In genomic region chr1:208232639-208233038, GRCh38 we compare ENCODE assay signal across 23 cellular contexts. TPM values are rescaled to one million over a fixed set of nuclear protein-coding genes. Genes with fewer than 3 reads are reported as not detected.
A peak's percentile ranks its signal among the peaks of the same experiment; 100 is the strongest.
DNase-seq lines count a peak whose midpoint lies in the region; ATAC-seq and TF ChIP-seq lines count a peak whose summit lies in the region.
"Had no signal": no experiment of that assay in that cellular context is flagged by ENCODE, and none has a peak within 500 bp of the region (broad histone marks: within the 10 kb centered on the region; RNA-seq: fewer than 3 reads in every experiment).

No MANE protein-coding gene starts in this region.

- no peak overlapping the region for H3K4me3 Mint-ChIP-seq in activated T-helper 1 cell treated with anti-CD3 and anti-CD28 coated beads, Interleukin-12 subunit alpha, Interleukin-12 subunit beta, Interleukin-2, Interleukin-4 antibody, amounts not matched to agents 30 ng/mL and 10 ng/mL and 1 ng/mL, durations not matched to agents 14 hours and 24 hours and 36 hours
- H3K4me3 Mint-ChIP-seq: activated CD4-positive, alpha-beta T cell treated with anti-CD3 and anti-CD28 coated beads, Interleukin-2, amount 10 ng/mL, durations not matched to agents 24 days and 14 days; activated T-helper 17 cell treated with anti-CD3 and anti-CD28 coated beads, Interleukin-2, amount 50 U/mL, for 72 hours; CD4-positive, CD25-positive, alpha-beta regulatory T cell had no signal

- H3F3A ChIP-seq in PC-3 (ENCODE audit: low read length, unreplicated experiment) = no peaks in the 10 kb centered on the region

- H3K27ac Mint-ChIP-seq in activated T-helper 1 cell treated with anti-CD3 and anti-CD28 coated beads, Interleukin-12 subunit alpha, Interleukin-12 subunit beta, Interleukin-2, Interleukin-4 antibody, amounts not matched to agents 30 ng/mL and 10 ng/mL and 1 ng/mL, durations not matched to agents 14 hours and 24 hours and 36 hours = no peak overlapping the region
- H3K27ac Mint-ChIP-seq: activated CD4-positive, alpha-beta T cell treated with anti-CD3 and anti-CD28 coated beads, Interleukin-2, amount 10 ng/mL, durations not matched to agents 24 days and 14 days; activated naive CD4-positive, alpha-beta T cell treated with anti-CD3 and anti-CD28 coated beads, Interleukin-2, amount 50 U/mL, for 72 hours; activated T-helper 17 cell treated with anti-CD3 and anti-CD28 coated beads, Interleukin-2, amount 50 U/mL, for 72 hours; CD4-positive, CD25-positive, alpha-beta regulatory T cell had no signal

- TF ChIP-seq EP300 in stomach (IDR thresholded peaks at IDR 0.05) = no peak

- no TSS peak for BruUV-seq in PC-3 (replicated peaks; lab: Mats Ljungman, UMichigan)

- H3K27me3 ChIP-seq in PC-3 (ENCODE audit: low read length) (no peaks in the 10 kb centered on the region), muscle layer of duodenum (ENCODE audit: low read depth, low read length) (no peaks in the 10 kb centered on the region), stomach (no peaks in the 10 kb centered on the region)

- intact Hi-C loops in PC-3 (cut with micrococcal nuclease) (no loop called here), stomach (cut with DNase I; ENCODE audit: low total_unique reads) (no loop called here)
- intact Hi-C loops in activated T-helper 1 cell treated with anti-CD3 and anti-CD28 coated beads, Interleukin-12 subunit alpha, Interleukin-12 subunit beta, Interleukin-2, Interleukin-4 antibody, amounts not matched to agents 30 ng/mL and 10 ng/mL and 1 ng/mL, durations not matched to agents 14 hours and 24 hours and 36 hours (cut with micrococcal nuclease) = no loop called here

- CTCF ChIA-PET in PC-3 (lab: Charles Lee) = no interaction called here

- no peak for TF ChIP-seq POLR2A in stomach (IDR thresholded peaks at IDR 0.05)

- no peaks in the 10 kb centered on the region for H3K9me2 ChIP-seq in PC-3 (replicated peaks; ENCODE audit: low read length)

- no peaks in the 10 kb centered on the region for H3K36me3 ChIP-seq in PC-3 (ENCODE audit: low read depth, low read length)
- H3K36me3 ChIP-seq in muscle layer of duodenum (ENCODE audit: control insufficient read depth in 1 of 2, insufficient read depth in 2 of 2, low read length in 2 of 2) = no peaks in the 10 kb centered on the region
- peaks cover 0 to 3% (median 0%) of the 10 kb centered on the region in 4 donors for H3K36me3 ChIP-seq in stomach

- peak overlapping the region; percentile 40; the same call in 1 of the 2 replicates for H3K4me2 ChIP-seq in PC-3 (ENCODE audit: low read length)

- H3K36me3 Mint-ChIP-seq in activated T-helper 1 cell treated with anti-CD3 and anti-CD28 coated beads, Interleukin-12 subunit alpha, Interleukin-12 subunit beta, Interleukin-2, Interleukin-4 antibody, amounts not matched to agents 30 ng/mL and 10 ng/mL and 1 ng/mL, durations not matched to agents 14 hours and 24 hours and 36 hours (ENCODE audit: low read depth) = no peaks in the 10 kb centered on the region
- H3K36me3 Mint-ChIP-seq: activated naive CD4-positive, alpha-beta T cell treated with anti-CD3 and anti-CD28 coated beads, Interleukin-2, amount 50 U/mL, for 72 hours had no signal

- H3K27ac ChIP-seq in PC-3 (ENCODE audit: low read length) = peak overlapping the region; percentile 31; the same call in 1 of the 2 replicates
- peak overlapping the region; percentile 1 to 76 for H3K27ac ChIP-seq in coronary artery
- H3K27ac ChIP-seq in muscle layer of duodenum (ENCODE audit: low read length) = peak overlapping the region; percentile 53
- peak overlapping the region; percentile 13 to 97 (median 92) for H3K27ac ChIP-seq in stomach
- H3K27ac ChIP-seq: HL-60, VCaP had no signal

- peaks cover 38% of the 10 kb centered on the region for H3K79me2 ChIP-seq in PC-3 (ENCODE audit: low read length)

- peaks cover 8% of the 10 kb centered on the region for H3K4me1 Mint-ChIP-seq in activated T-helper 1 cell treated with anti-CD3 and anti-CD28 coated beads, Interleukin-12 subunit alpha, Interleukin-12 subunit beta, Interleukin-2, Interleukin-4 antibody, amounts not matched to agents 30 ng/mL and 10 ng/mL and 1 ng/mL, durations not matched to agents 14 hours and 24 hours and 36 hours (ENCODE audit: low read depth)

- no peaks in the 10 kb centered on the region for H3K9me3 ChIP-seq in PC-3 (ENCODE audit: low read length)
- H3K9me3 ChIP-seq in muscle layer of duodenum (ENCODE audit: control insufficient read depth in 1 of 2, low read length in 2 of 2) = no peaks in the 10 kb centered on the region
- H3K9me3 ChIP-seq in stomach = no peaks in the 10 kb centered on the region

- 63 to 82% (median 72%) methylated on average over 3 of the region's 3 CpGs for WGBS in stomach, 5 donors

- H3K4me1 ChIP-seq in PC-3 (ENCODE audit: insufficient read depth, low read length) = peaks cover 23% of the 10 kb centered on the region
- peaks cover 25 to 73% of the 10 kb centered on the region in 2 donors for H3K4me1 ChIP-seq in muscle layer of duodenum (ENCODE audit: control insufficient read depth in 1 of 2, insufficient read depth in 2 of 2, low read length in 2 of 2)
- peaks cover 76 to 100% (median 90%) of the 10 kb centered on the region in 4 donors for H3K4me1 ChIP-seq in stomach

- no peak for DNase-seq in PC-3
- no peak for DNase-seq in coronary artery (ENCODE audit: low spot score)
- DNase-seq in stomach = no peak
- no peak for DNase-seq in 8988T
- no peak for DNase-seq in Ammon's horn (ENCODE audit: low spot score)
- no peak for DNase-seq in activated T-helper 1 cell treated with anti-CD3 and anti-CD28 coated beads, Interleukin-12 subunit alpha, Interleukin-12 subunit beta, Interleukin-2, Interleukin-4 antibody, amounts not matched to agents 30 ng/mL and 10 ng/mL and 1 ng/mL, durations not matched to agents 14 hours and 24 hours and 36 hours (ENCODE audit: low spot score)
- DNase-seq: activated CD4-positive, alpha-beta T cell treated with anti-CD3 and anti-CD28 coated beads, Interleukin-2, amount 10 ng/mL, durations not matched to agents 24 days and 14 days; aorta; CD4-positive, CD25-positive, alpha-beta regulatory T cell; cerebellar nuclear complex; effector CD4-positive, alpha-beta T cell; NCI-H524 treated with DMSO at 0.1 percent for 48 hours; stimulated activated CD4-positive, alpha-beta T cell treated with anti-CD3 and anti-CD28 coated beads, Interleukin-4, amount 100 ng/mL, for 24 hours; stimulated activated naive CD8-positive, alpha-beta T cell treated with anti-CD3 and anti-CD28 coated beads, Interleukin-15, Interleukin-2, amounts not matched to agents 100 U/mL and 50 U/mL, for 24 hours had no signal

- H3K9me3 Mint-ChIP-seq in activated T-helper 1 cell treated with anti-CD3 and anti-CD28 coated beads, Interleukin-12 subunit alpha, Interleukin-12 subunit beta, Interleukin-2, Interleukin-4 antibody, amounts not matched to agents 30 ng/mL and 10 ng/mL and 1 ng/mL, durations not matched to agents 14 hours and 24 hours and 36 hours = no peaks in the 10 kb centered on the region
- H3K9me3 Mint-ChIP-seq: activated CD4-positive, alpha-beta T cell treated with anti-CD3 and anti-CD28 coated beads, Interleukin-2, amount 10 ng/mL, durations not matched to agents 24 days and 14 days; activated naive CD4-positive, alpha-beta T cell treated with anti-CD3 and anti-CD28 coated beads, Interleukin-2, amount 50 U/mL, for 72 hours; activated T-helper 17 cell treated with anti-CD3 and anti-CD28 coated beads, Interleukin-2, amount 50 U/mL, for 72 hours; CD4-positive, CD25-positive, alpha-beta regulatory T cell; neural crest cell had no signal

- H3K4me3 ChIP-seq in PC-3 (ENCODE audit: low read length) = no peak overlapping the region
- no peak overlapping the region for H3K4me3 ChIP-seq in coronary artery
- no peak overlapping the region for H3K4me3 ChIP-seq in muscle layer of duodenum (ENCODE audit: low read depth in 1 of 2, low read length in 2 of 2)
- H3K4me3 ChIP-seq in stomach = no peak overlapping the region

- H4K20me1 ChIP-seq in PC-3 (ENCODE audit: low read length) = 0 out of 2 replicates have a peak, but pooled peaks cover 7% of the 10 kb centered on the region

- no peak overlapping the region for H2AFZ ChIP-seq in PC-3 (ENCODE audit: low read length)

- ATAC-seq in PC-3 = no peak
- no peak for ATAC-seq in HG02588 (IDR thresholded peaks at IDR 0.05; ENCODE audit: unreplicated experiment)
- ATAC-seq: activated naive CD4-positive, alpha-beta T cell treated with anti-CD3 and anti-CD28 coated beads, Interleukin-2, amount 50 U/mL, for 72 hours; activated T-helper 17 cell treated with anti-CD3 and anti-CD28 coated beads, Interleukin-2, amount 50 U/mL, for 72 hours; esophagus mucosa; HepG2; stimulated activated naive CD8-positive, alpha-beta T cell treated with anti-CD3 and anti-CD28 coated beads, Interleukin-15, Interleukin-2, amounts not matched to agents 100 U/mL and 50 U/mL, for 24 hours had no signal

- H3K27me3 Mint-ChIP-seq in activated T-helper 1 cell treated with anti-CD3 and anti-CD28 coated beads, Interleukin-12 subunit alpha, Interleukin-12 subunit beta, Interleukin-2, Interleukin-4 antibody, amounts not matched to agents 30 ng/mL and 10 ng/mL and 1 ng/mL, durations not matched to agents 14 hours and 24 hours and 36 hours (ENCODE audit: insufficient read depth) = peaks cover 41% of the 10 kb centered on the region

- H3K9ac ChIP-seq in PC-3 (ENCODE audit: low read length) = no peak overlapping the region

- POLR2A ChIA-PET in PC-3 (lab: Charles Lee; ENCODE audit: unreplicated experiment) = no interaction called here

- no peak for TF ChIP-seq CTCF in PC-3 (conservative IDR thresholded peaks at IDR 0.05; ENCODE audit: low read depth, low read length)
- no peak for TF ChIP-seq CTCF in coronary artery (IDR thresholded peaks at IDR 0.05)
- no peak for TF ChIP-seq CTCF in stomach (IDR thresholded peaks at IDR 0.05)

RNA-seq across cellular contexts. Expression of gene PLXNA2, which starts 11.5 kb away (rescaled TPM):
- 15.8 and 16.2 TPM in 2 replicates for total RNA-seq in PC-3 (2014; rRNA removed)
- 100 to 1,000 TPM in 1 of 5 donors, 10 to 100 TPM in 4; 21.0 to 185 (median 39.7) TPM for total RNA-seq in stomach
- 10 to 100 TPM in 1 of 3 donors, 1 to 10 TPM in 2; 2.7 to 13.9 (median 4.0) TPM for polyA plus RNA-seq in stomach
- 0.02 and 0.08 TPM in 2 replicates for total RNA-seq in activated T-helper 1 cell treated with anti-CD3 and anti-CD28 coated beads, Interleukin-12 subunit alpha, Interleukin-12 subunit beta, Interleukin-2, Interleukin-4 antibody, amounts not matched to agents 30 ng/mL and 10 ng/mL and 1 ng/mL, durations not matched to agents 14 hours and 24 hours and 36 hours
- total RNA-seq: activated CD4-positive, alpha-beta T cell treated with anti-CD3 and anti-CD28 coated beads, Interleukin-2, amount 10 ng/mL, durations not matched to agents 24 days and 14 days had no signal

Comparison
In these comparisons a context has a peak if more than half of its experiments do, and no peak if none do; other contexts are left out.
1. H3K27ac ChIP-seq: peak in every context shown above with its lines; median percentile 92 in stomach; 53 in muscle layer of duodenum; 38 in coronary artery; 31 in PC-3.
2. RNA of gene PLXNA2, which starts 11.5 kb away (total RNA-seq): 21.0 to 185 TPM in stomach and 15.8 to 16.2 TPM in PC-3; 0.02 to 0.08 TPM in activated T-helper 1 cell treated with anti-CD3 and anti-CD28 coated beads, Interleukin-12 subunit alpha, Interleukin-12 subunit beta, Interleukin-2, Interleukin-4 antibody, amounts not matched to agents 30 ng/mL and 10 ng/mL and 1 ng/mL, durations not matched to agents 14 hours and 24 hours and 36 hours; every median in the first group is over 10 times any median in the second.